In the genomic region with DNA sequence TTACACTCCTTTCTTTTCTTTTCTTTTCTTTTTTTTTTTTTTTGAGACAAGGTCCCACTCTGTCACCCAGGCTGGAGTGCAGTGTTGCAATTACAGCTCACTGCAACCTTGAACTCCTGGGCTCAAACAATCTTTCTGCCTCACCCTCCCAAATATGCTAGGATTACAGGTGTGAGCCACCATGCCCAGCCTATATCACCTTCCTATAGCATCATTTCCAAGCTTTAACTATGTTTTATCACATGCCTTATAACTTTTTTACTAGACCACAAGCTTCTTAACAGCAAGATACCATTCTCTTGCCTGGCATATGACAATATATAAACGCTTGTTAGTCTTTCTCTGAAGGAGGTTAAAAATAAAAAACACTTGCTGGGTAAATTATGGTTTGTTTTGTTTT, we compare ENCODE assay signal across 20 cellular contexts. TPM values are rescaled to one million over a fixed set of nuclear protein-coding genes. Genes with fewer than 3 reads are reported as not detected.
DNase-seq lines count a peak whose midpoint lies in the region; ATAC-seq and TF ChIP-seq lines count a peak whose summit lies in the region.
"Had no signal": no experiment of that assay in that cellular context is flagged by ENCODE, and none has a peak within 500 bp of the region (broad histone marks: within the 10 kb centered on the region; RNA-seq: fewer than 3 reads in every experiment).

No MANE protein-coding gene starts in this region.

- TF ChIP-seq CTCF in CD14-positive monocyte (IDR thresholded peaks at IDR 0.05) (no peak), colonic mucosa (IDR thresholded peaks at IDR 0.05) (no peak), heart right ventricle (IDR thresholded peaks at IDR 0.05) (no peak)

- no peak for DNase-seq in CD14-positive monocyte (ENCODE audit: low spot score)
- DNase-seq in colonic mucosa, result peak; percentile 42
- DNase-seq in stimulated activated effector memory CD8-positive, alpha-beta T cell treated with anti-CD3 and anti-CD28 coated beads, Interleukin-12 subunit alpha, Interleukin-12 subunit beta, amount 100 ng/mL, for 72 hours (ENCODE audit: low spot score in 2 of 2), result no peak
- DNase-seq in heart right ventricle, result no peak
- DNase-seq in SHP77 (lab: John Stamatoyannopoulos, UW), result no peak
- DNase-seq in OCI-M2 (lab: John Stamatoyannopoulos, UW; ENCODE audit: unreplicated experiment), result no peak
- DNase-seq: Calu3; CD8-positive, alpha-beta memory T cell; DMS153; GDM1; IMR-90; NCI-H1694 treated with DMSO at 0.1 percent for 48 hours; NCI-H446; NCI-H526; SIG-M5; SK-N-SH had no signal

- H3K4me1 ChIP-seq in colonic mucosa (peaks cover 4% of the 10 kb centered on the region), heart right ventricle (peaks cover 0 to 31% (median 7%) of the 10 kb centered on the region in 9 donors)

- H3K27me3 Mint-ChIP-seq in CD14-positive monocyte (ENCODE audit: low read depth in 3 of 3) (peaks cover 0 to 1% (median 0%) of the 10 kb centered on the region in 3 donors), IgD-negative memory B cell (no peaks in the 10 kb centered on the region)
- H3K27me3 Mint-ChIP-seq: CD8-positive, alpha-beta memory T cell had no signal

- H3K27ac ChIP-seq in colonic mucosa (peak overlapping the region; percentile 56), heart right ventricle (no peak overlapping the region)
- H3K27ac ChIP-seq: BLaER1, RWPE1 had no signal

- H3K27me3 ChIP-seq in colonic mucosa, result no peaks in the 10 kb centered on the region
- no peaks in the 10 kb centered on the region for H3K27me3 ChIP-seq in heart right ventricle
- H3K27me3 ChIP-seq: BLaER1 had no signal

- no peak overlapping the region for H3K4me3 ChIP-seq in colonic mucosa
- H3K4me3 ChIP-seq in heart right ventricle, result no peak overlapping the region
- H3K4me3 ChIP-seq: BLaER1 had no signal

- ATAC-seq in stimulated activated effector memory CD8-positive, alpha-beta T cell treated with anti-CD3 and anti-CD28 coated beads, Interleukin-12 subunit alpha, Interleukin-12 subunit beta, amount 100 ng/mL, for 72 hours, result no peak
- no peak for ATAC-seq in heart right ventricle
- ATAC-seq: HCT116 had no signal

- H3K9me3 Mint-ChIP-seq in CD14-positive monocyte (no peaks in the 10 kb centered on the region), IgD-negative memory B cell (no peaks in the 10 kb centered on the region)
- no peaks in the 10 kb centered on the region for H3K9me3 Mint-ChIP-seq in stimulated activated effector memory CD8-positive, alpha-beta T cell treated with anti-CD3 and anti-CD28 coated beads, Interleukin-12 subunit alpha, Interleukin-12 subunit beta, amount 100 ng/mL, for 72 hours
- H3K9me3 Mint-ChIP-seq: CD8-positive, alpha-beta memory T cell had no signal

- H3K4me1 Mint-ChIP-seq in CD14-positive monocyte (peaks cover 41% of the 10 kb centered on the region), IgD-negative memory B cell (peaks cover 39 to 45% (median 40%) of the 10 kb centered on the region in 3 donors)
- H3K4me1 Mint-ChIP-seq in stimulated activated effector memory CD8-positive, alpha-beta T cell treated with anti-CD3 and anti-CD28 coated beads, Interleukin-12 subunit alpha, Interleukin-12 subunit beta, amount 100 ng/mL, for 72 hours, result peaks cover 20% of the 10 kb centered on the region

- H3K9ac ChIP-seq in colonic mucosa (ENCODE audit: low read depth in 2 of 2, low read length in 2 of 2), result no peak overlapping the region
- H3K9ac ChIP-seq: BLaER1, SK-N-SH had no signal

- 92 to 95% methylated on average over 1 of the region's 1 CpG for WGBS in heart right ventricle, 2 donors

- H3K36me3 Mint-ChIP-seq in CD14-positive monocyte (no peaks in the 10 kb centered on the region), IgD-negative memory B cell (peaks cover 4% of the 10 kb centered on the region)
- H3K36me3 Mint-ChIP-seq in stimulated activated effector memory CD8-positive, alpha-beta T cell treated with anti-CD3 and anti-CD28 coated beads, Interleukin-12 subunit alpha, Interleukin-12 subunit beta, amount 100 ng/mL, for 72 hours, result no peaks in the 10 kb centered on the region

- intact Hi-C loops in CD14-positive monocyte (cut with micrococcal nuclease) (no loop called here), colonic mucosa (cut with DNase I) (no loop called here), heart right ventricle (cut with DNase I) (no loop called here)

- H3K9me3 ChIP-seq in colonic mucosa, result no peaks in the 10 kb centered on the region
- H3K9me3 ChIP-seq in heart right ventricle, result no peaks in the 10 kb centered on the region
- H3K9me3 ChIP-seq: BLaER1, SK-N-SH had no signal

- H3K4me3 Mint-ChIP-seq in CD14-positive monocyte (no peak overlapping the region), IgD-negative memory B cell (peak overlapping the region in 1 of 4 donors; percentile 29)
- no peak overlapping the region for H3K4me3 Mint-ChIP-seq in stimulated activated effector memory CD8-positive, alpha-beta T cell treated with anti-CD3 and anti-CD28 coated beads, Interleukin-12 subunit alpha, Interleukin-12 subunit beta, amount 100 ng/mL, for 72 hours
- H3K4me3 Mint-ChIP-seq: CD8-positive, alpha-beta memory T cell had no signal

- H3K27ac Mint-ChIP-seq in CD14-positive monocyte (peak overlapping the region in 4 of 7 donors; percentile 16 to 68 (median 60)), IgD-negative memory B cell (peak overlapping the region in 2 of 3 donors; percentile 97 to 98)
- H3K27ac Mint-ChIP-seq in stimulated activated effector memory CD8-positive, alpha-beta T cell treated with anti-CD3 and anti-CD28 coated beads, Interleukin-12 subunit alpha, Interleukin-12 subunit beta, amount 100 ng/mL, for 72 hours, result peak overlapping the region; percentile 32

- H3K36me3 ChIP-seq in colonic mucosa (no peaks in the 10 kb centered on the region), heart right ventricle (no peaks in the 10 kb centered on the region)
- H3K36me3 ChIP-seq: BLaER1 had no signal

RNA-seq across cellular contexts. Expression of gene MUTYH, which starts 55.3 kb away (rescaled TPM):
- 1 to 10 TPM; 6.7 to 8.1 TPM for polyA plus RNA-seq in CD14-positive monocyte
- 21.1 TPM for polyA plus RNA-seq in IgD-negative memory B cell
- total RNA-seq in colonic mucosa, result 10 to 100 TPM; 17.0 to 65.0 TPM
- 10 to 100 TPM in 1 of 10 donors, 1 to 10 TPM in 9; 6.0 to 10.2 (median 8.9) TPM for total RNA-seq in heart right ventricle
- polyA plus RNA-seq in heart right ventricle, result 10 to 100 TPM in 1 of 2 donors, 1 to 10 TPM in 1; 9.9 to 20.3 TPM

RNA-seq across cellular contexts. Expression of gene TOE1, which starts 55.6 kb away (rescaled TPM):
- polyA plus RNA-seq in CD14-positive monocyte (1 to 10 TPM; 3.9 to 5.8 TPM), IgD-negative memory B cell (18.6 TPM), heart right ventricle (1 to 10 TPM; 3.5 to 4.4 TPM)
- total RNA-seq in colonic mucosa (10 to 100 TPM; 10.1 to 20.5 TPM), heart right ventricle (1 to 10 TPM; 2.7 to 6.6 (median 4.1) TPM)

Comparison
In these comparisons a context has a peak if more than half of its experiments do, and no peak if none do; other contexts are left out.
1. H3K27ac Mint-ChIP-seq: peak in every context shown above with its lines; median percentile 98 in IgD-negative memory B cell; 60 in CD14-positive monocyte; 32 in stimulated activated effector memory CD8-positive, alpha-beta T cell treated with anti-CD3 and anti-CD28 coated beads, Interleukin-12 subunit alpha, Interleukin-12 subunit beta, amount 100 ng/mL, for 72 hours.